ENCODE assay signal across 12 cellular contexts in genomic region chr1:85343612-85344255, GRCh38.
DNase-seq lines count a peak whose midpoint lies in the region; ATAC-seq and TF ChIP-seq lines count a peak whose summit lies in the region.
"Had no signal": no experiment of that assay in that cellular context is flagged by ENCODE, and none has a peak within 500 bp of the region (broad histone marks: within the 10 kb centered on the region; RNA-seq: fewer than 3 reads in every experiment).

No MANE protein-coding gene starts in this region.

- H3K9me3 ChIP-seq in HUES48 (ENCODE audit: control insufficient read depth, insufficient read depth, low read length) = no peaks in the 10 kb centered on the region
- H3K9me3 ChIP-seq in mammary epithelial cell (replicated peaks; ENCODE audit: insufficient read depth, low read length) = no peaks in the 10 kb centered on the region
- no peaks in the 10 kb centered on the region for H3K9me3 ChIP-seq in T-helper 17 cell (ENCODE audit: control insufficient read depth, low read length, poor library complexity, severe bottlenecking)
- H3K9me3 ChIP-seq: BLaER1 had no signal

- ATAC-seq in activated T-cell treated with anti-CD3 and anti-CD28 coated beads, Interleukin-2, amount 50 U/mL, for 72 hours (replicated peaks in 1 of 2) = no peak
- no peak for ATAC-seq in T-helper 17 cell

- BruUV-seq in mammary epithelial cell (replicated peaks; lab: Mats Ljungman, UMichigan) = no TSS peak

- H3K9me3 Mint-ChIP-seq in activated T-cell treated with anti-CD3 and anti-CD28 coated beads, Interleukin-2, amount 50 U/mL, for 72 hours = no peaks in the 10 kb centered on the region
- H3K9me3 Mint-ChIP-seq: activated CD4-positive, alpha-beta T cell treated with anti-CD3 and anti-CD28 coated beads, Interleukin-2, amount 10 ng/mL, durations not matched to agents 7 days and 5 days had no signal

- in situ Hi-C loops in ACHN (cut with HindIII; ENCODE audit: low pct_ligation_motif_present, low pct_unique_long_range_greater_than_20kb, low sequenced_read_pairs) = no loop called here
- in situ Hi-C loops in mammary epithelial cell (cut with MboI; ENCODE audit: low sequenced_read_pairs in 2 of 2) = no loop called here

- H3K36me3 Mint-ChIP-seq in activated T-cell treated with anti-CD3 and anti-CD28 coated beads, Interleukin-2, amount 50 U/mL, for 72 hours (ENCODE audit: insufficient read depth in 2 of 2) = no peaks in the 10 kb centered on the region
- peaks cover 3% of the 10 kb centered on the region for H3K36me3 Mint-ChIP-seq in T-helper 17 cell (ENCODE audit: low read depth)

- H3K4me1 ChIP-seq in HUES48 (ENCODE audit: control insufficient read depth, insufficient read depth, low read length) (peaks cover 35% of the 10 kb centered on the region), mammary epithelial cell (ENCODE audit: insufficient read depth, low read length) (peaks cover 36% of the 10 kb centered on the region)
- H3K4me1 ChIP-seq: BLaER1, parathyroid adenoma had no signal

- peak overlapping the region; percentile 73 for H3K4me2 ChIP-seq in mammary epithelial cell (ENCODE audit: insufficient read depth, low read depth, low read length)
- H3K4me2 ChIP-seq: BLaER1 had no signal

- no peak overlapping the region for H3K27ac Mint-ChIP-seq in activated T-cell treated with anti-CD3 and anti-CD28 coated beads, Interleukin-2, amount 50 U/mL, for 72 hours
- H3K27ac Mint-ChIP-seq in T-helper 17 cell = no peak overlapping the region
- H3K27ac Mint-ChIP-seq: activated CD4-positive, alpha-beta T cell treated with anti-CD3 and anti-CD28 coated beads, Interleukin-2, amount 10 ng/mL, durations not matched to agents 7 days and 5 days had no signal

- intact Hi-C loops in mammary epithelial cell (cut with micrococcal nuclease) = loop anchor here (1.0 kb wide), 3 partner anchors 35 to 239 kb away; no protein-coding TSS in a partner anchor

- H3K27ac ChIP-seq in HUES48 (ENCODE audit: low read depth, low read length) (peak overlapping the region; percentile 89), mammary epithelial cell (ENCODE audit: insufficient read depth, low read depth, low read length) (peak overlapping the region; percentile 18), RWPE1 (no peak overlapping the region)
- H3K27ac ChIP-seq: BLaER1, parathyroid adenoma had no signal

- no peaks in the 10 kb centered on the region for H4K20me1 ChIP-seq in mammary epithelial cell (ENCODE audit: insufficient read depth, low read length)
- H4K20me1 ChIP-seq: BLaER1 had no signal

- H3K27me3 ChIP-seq in HUES48 (ENCODE audit: control insufficient read depth, insufficient read depth, low read length) (no peaks in the 10 kb centered on the region), mammary epithelial cell (ENCODE audit: insufficient read depth, low read length) (no peaks in the 10 kb centered on the region)

- H3K36me3 ChIP-seq in HUES48 (ENCODE audit: control insufficient read depth, insufficient read depth, low read length) = no peaks in the 10 kb centered on the region
- H3K36me3 ChIP-seq in mammary epithelial cell (ENCODE audit: insufficient read depth, low read length) = no peaks in the 10 kb centered on the region
- H3K36me3 ChIP-seq: BLaER1 had no signal

- TF ChIP-seq CTCF in mammary epithelial cell (conservative IDR thresholded peaks at IDR 0.05 in 1 of 2, IDR thresholded peaks at IDR 0.05 in 1 of 2; ENCODE audit: extremely low read depth in 1 of 2, insufficient read depth in 1 of 2, low read depth in 1 of 2, low read length in 2 of 2) (no peak), RWPE1 (conservative IDR thresholded peaks at IDR 0.05; ENCODE audit: low read depth) (no peak)

- H3K4me3 Mint-ChIP-seq in activated T-cell treated with anti-CD3 and anti-CD28 coated beads, Interleukin-2, amount 50 U/mL, for 72 hours = no peak overlapping the region
- H3K4me3 Mint-ChIP-seq in T-helper 17 cell = no peak overlapping the region
- H3K4me3 Mint-ChIP-seq: activated CD4-positive, alpha-beta T cell treated with anti-CD3 and anti-CD28 coated beads, Interleukin-2, amount 10 ng/mL, durations not matched to agents 7 days and 5 days had no signal

- no peak overlapping the region for H3K9ac ChIP-seq in HUES48 (ENCODE audit: low read depth, low read length)
- no peak overlapping the region for H3K9ac ChIP-seq in mammary epithelial cell (ENCODE audit: insufficient read depth, low read length)
- H3K9ac ChIP-seq: BLaER1, parathyroid adenoma had no signal

- H3K27me3 Mint-ChIP-seq in activated T-cell treated with anti-CD3 and anti-CD28 coated beads, Interleukin-2, amount 50 U/mL, for 72 hours (ENCODE audit: low read depth) = peaks cover 33% of the 10 kb centered on the region
- peaks cover 18% of the 10 kb centered on the region for H3K27me3 Mint-ChIP-seq in T-helper 17 cell

- CTCF ChIA-PET in mammary epithelial cell (lab: Charles Lee; ENCODE audit: low non-redundant PET) (interaction anchor here (0.6 to 1.5 kb wide), 4 partner anchors 36 to 536 kb away, joined by 3 to 5 read pairs (median 4); no protein-coding TSS in a partner anchor), RWPE1 (lab: Yijun Ruan, JAX) (interaction anchor here (0.6 to 1.7 kb wide), 8 partner anchors 9 to 350 kb away, joined by 3 to 6 read pairs (median 4); no protein-coding TSS in a partner anchor)

- no peaks in the 10 kb centered on the region for H3K79me2 ChIP-seq in mammary epithelial cell (ENCODE audit: insufficient read depth, low read length)
- H3K79me2 ChIP-seq: parathyroid adenoma had no signal

- H3K4me1 Mint-ChIP-seq in activated T-cell treated with anti-CD3 and anti-CD28 coated beads, Interleukin-2, amount 50 U/mL, for 72 hours (ENCODE audit: low read depth) = no peaks in the 10 kb centered on the region
- H3K4me1 Mint-ChIP-seq in T-helper 17 cell = no peaks in the 10 kb centered on the region
- H3K4me1 Mint-ChIP-seq: activated CD4-positive, alpha-beta T cell treated with anti-CD3 and anti-CD28 coated beads, Interleukin-2, amount 10 ng/mL, durations not matched to agents 7 days and 5 days had no signal

- POLR2A ChIA-PET in RWPE1 (lab: Yijun Ruan, JAX; ENCODE audit: low non-redundant PET) = no interaction called here

- H3K4me3 ChIP-seq in HUES48 (ENCODE audit: low read depth, low read length) (no peak overlapping the region), mammary epithelial cell (replicated peaks in 1 of 3; ENCODE audit: insufficient read depth in 1 of 3, low read depth in 2 of 3, low read length in 3 of 3) (peak overlapping the region in 1 of 3 experiments; percentile 18)
- H3K4me3 ChIP-seq: BLaER1 had no signal

- dilution Hi-C loops in mammary epithelial cell (cut with HindIII; ENCODE audit: low sequenced_read_pairs) = no loop called here

- WGBS in mammary epithelial cell (ENCODE audit: low coverage, missing lambda C conversion rate) = 0% methylated on average over 1 of the region's 1 CpG

- DNase-seq in ACHN (peak; percentile 35), mammary epithelial cell (peak; percentile 68), kidney tubule cell (ENCODE audit: low spot score) (peak; percentile 91), RWPE1 (ENCODE audit: low spot score) (no peak), NCI-H2029 (lab: John Stamatoyannopoulos, UW) (no peak), T-helper 17 cell (no peak)
- DNase-seq in activated T-cell treated with anti-CD3 and anti-CD28 coated beads, Interleukin-2, amount 50 U/mL, for 72 hours = no peak
- DNase-seq: activated CD4-positive, alpha-beta T cell treated with anti-CD3 and anti-CD28 coated beads, Interleukin-2, amount 10 ng/mL, durations not matched to agents 7 days and 5 days; hippocampal formation had no signal

- no peak overlapping the region for H2AFZ ChIP-seq in mammary epithelial cell (ENCODE audit: low read depth, low read length)
- H2AFZ ChIP-seq: parathyroid adenoma had no signal

Comparison
In these comparisons a context has a peak if more than half of its experiments do, and no peak if none do; other contexts are left out.
1. DNase-seq: peak in ACHN (single experiment), mammary epithelial cell (single experiment) and kidney tubule cell (single experiment); none in RWPE1 (single experiment), activated T-cell treated with anti-CD3 and anti-CD28 coated beads, Interleukin-2, amount 50 U/mL, for 72 hours (0 of 2), NCI-H2029 (single experiment) and T-helper 17 cell (0 of 3).